In genomic region chr2:80968450-80968849, GRCh38 we compare ENCODE assay signal across 18 cellular contexts.
"Had no signal": no experiment of that assay in that cellular context is flagged by ENCODE, and none has a peak within 500 bp of the region (broad histone marks: within the 10 kb centered on the region; RNA-seq: fewer than 3 reads in every experiment).

No MANE protein-coding gene starts in this region.

- H3K27ac ChIP-seq: hepatocyte, lower lobe of right lung, right atrium auricular region, skin epidermis, stomach, thoracic aorta, uterus had no signal

- H3K4me3 ChIP-seq: hepatocyte, lower lobe of right lung, mucosa of descending colon, right atrium auricular region, skin epidermis, stomach, thoracic aorta, uterus had no signal

- H3K9me3 ChIP-seq: lower lobe of right lung, thoracic aorta had no signal

- ATAC-seq: activated CD4-positive, CD25-positive, alpha-beta regulatory T cell treated with anti-CD3 and anti-CD28 coated beads, Interleukin-2, amount 50 U/mL, for 24 hours; left cardiac atrium; mucosa of descending colon; naive thymus-derived CD8-positive, alpha-beta T cell had no signal

- H2AFZ ChIP-seq: hepatocyte had no signal

- H3K27me3 ChIP-seq: hepatocyte, right atrium auricular region, stomach, uterus had no signal

- DNase-seq: activated CD4-positive, alpha-beta T cell treated with anti-CD3 and anti-CD28 coated beads, Interleukin-2, amount 50 U/mL, for 4 hours; activated effector memory CD4-positive, alpha-beta T cell treated with Interleukin-2 at 50 U/mL for 16 hours; activated T-cell treated with anti-CD3 and anti-CD28 coated beads, Interleukin-2, amount 50 U/mL, for 1 hour; amygdala; effector memory CD4-positive, alpha-beta T cell; immature natural killer cell; left cardiac atrium; lower lobe of right lung; mucosa of descending colon; naive thymus-derived CD8-positive, alpha-beta T cell; nucleus accumbens; stomach; uterus had no signal

- H3K36me3 ChIP-seq: lower lobe of right lung, right atrium auricular region, stomach, thoracic aorta, uterus had no signal

- H3K4me2 ChIP-seq: hepatocyte had no signal

- H3K79me2 ChIP-seq: hepatocyte had no signal

- H3K4me1 ChIP-seq: lower lobe of right lung, right atrium auricular region, stomach, uterus had no signal
